Comparison of ENCODE assay signal across 12 cellular contexts in genomic region chr2:190582761-190583506, GRCh38. TPM values are rescaled to one million over a fixed set of nuclear protein-coding genes. Genes with fewer than 3 reads are reported as not detected.
DNase-seq lines count a peak whose midpoint lies in the region; ATAC-seq, FAIRE-seq and TF ChIP-seq lines count a peak whose summit lies in the region.
"Had no signal": no experiment of that assay in that cellular context is flagged by ENCODE, and none has a peak within 500 bp of the region (broad histone marks: within the 10 kb centered on the region; RNA-seq: fewer than 3 reads in every experiment).

No MANE protein-coding gene starts in this region.

- no peak for TF ChIP-seq EP300 in A549 (IDR thresholded peaks at IDR 0.05)

- no peak for TF ChIP-seq CTCF in A549 (IDR thresholded peaks at IDR 0.05)
- TF ChIP-seq CTCF in chondrocyte (IDR thresholded peaks at IDR 0.05), result no peak

- peak overlapping the region; percentile 47 for H3K27ac Mint-ChIP-seq in chondrocyte (ENCODE audit: unreplicated experiment)
- no peak overlapping the region for H3K27ac Mint-ChIP-seq in activated T-cell treated with anti-CD3 and anti-CD28 coated beads, Interleukin-2, amount 50 U/mL, for 24 hours

- TF ChIP-seq POLR2A in A549 (IDR thresholded peaks at IDR 0.05; ENCODE audit: low read length), result no peak

- H3K9me3 Mint-ChIP-seq in chondrocyte (ENCODE audit: low read depth), result peaks cover 3% of the 10 kb centered on the region
- H3K9me3 Mint-ChIP-seq in activated T-cell treated with anti-CD3 and anti-CD28 coated beads, Interleukin-2, amount 50 U/mL, for 24 hours, result no peaks in the 10 kb centered on the region
- no peaks in the 10 kb centered on the region for H3K9me3 Mint-ChIP-seq in activated T-cell treated with anti-CD3 and anti-CD28 coated beads, Interleukin-2, amount 50 U/mL, for 4 hours

- no peak for FAIRE-seq in A549 (lab: Jason Lieb, UNC)

- no peak for DNase-seq in A549 (ENCODE audit: low read depth in 1 of 2, low spot score in 1 of 2)
- DNase-seq in chondrocyte (ENCODE audit: low spot score), result no peak
- DNase-seq in GOT3 (lab: John Stamatoyannopoulos, UW), result no peak
- DNase-seq in activated T-cell treated with anti-CD3 and anti-CD28 coated beads, Interleukin-2, amount 50 U/mL, for 24 hours, result no peak
- DNase-seq in dedifferentiated amniotic fluid mesenchymal stem cell (ENCODE audit: extremely low spot score), result no peak
- DNase-seq in activated T-cell treated with anti-CD3 and anti-CD28 coated beads, Interleukin-2, amount 50 U/mL, for 4 hours, result no peak
- DNase-seq: retina; stimulated activated naive CD4-positive, alpha-beta T cell treated with Interleukin-2 at 50 U/mL for 16 hours had no signal

- ATAC-seq in A549 (no peak), GM19351 (IDR thresholded peaks at IDR 0.05; ENCODE audit: unreplicated experiment) (peak; percentile 69), HG02973 (IDR thresholded peaks at IDR 0.05; ENCODE audit: unreplicated experiment) (peak; percentile 69)
- ATAC-seq in activated T-cell treated with anti-CD3 and anti-CD28 coated beads, Interleukin-2, amount 50 U/mL, for 4 hours, result no peak

- no peaks in the 10 kb centered on the region for H3K36me3 Mint-ChIP-seq in chondrocyte (ENCODE audit: low read depth)
- H3K36me3 Mint-ChIP-seq in activated T-cell treated with anti-CD3 and anti-CD28 coated beads, Interleukin-2, amount 50 U/mL, for 24 hours (ENCODE audit: low read depth), result no peaks in the 10 kb centered on the region
- no peaks in the 10 kb centered on the region for H3K36me3 Mint-ChIP-seq in activated T-cell treated with anti-CD3 and anti-CD28 coated beads, Interleukin-2, amount 50 U/mL, for 4 hours (ENCODE audit: insufficient read depth)

- H3K4me2 ChIP-seq in A549, result peak overlapping the region; percentile 3; the same call in 1 of the 3 replicates

- H3K4me1 Mint-ChIP-seq in chondrocyte (ENCODE audit: low read depth), result peaks cover 46% of the 10 kb centered on the region
- H3K4me1 Mint-ChIP-seq in activated T-cell treated with anti-CD3 and anti-CD28 coated beads, Interleukin-2, amount 50 U/mL, for 24 hours (ENCODE audit: low read depth), result peaks cover 19% of the 10 kb centered on the region
- peaks cover 12% of the 10 kb centered on the region for H3K4me1 Mint-ChIP-seq in activated T-cell treated with anti-CD3 and anti-CD28 coated beads, Interleukin-2, amount 50 U/mL, for 4 hours (ENCODE audit: low read depth)

- H3K4me3 Mint-ChIP-seq in chondrocyte (ENCODE audit: unreplicated experiment), result no peak overlapping the region
- no peak overlapping the region for H3K4me3 Mint-ChIP-seq in activated T-cell treated with anti-CD3 and anti-CD28 coated beads, Interleukin-2, amount 50 U/mL, for 24 hours
- H3K4me3 Mint-ChIP-seq in activated T-cell treated with anti-CD3 and anti-CD28 coated beads, Interleukin-2, amount 50 U/mL, for 4 hours, result no peak overlapping the region

- CTCF ChIA-PET in A549 (lab: Yijun Ruan, JAX), result interaction anchor here (1.2 kb wide), 1 partner anchor 24 kb away, joined by 3 read pairs; no protein-coding TSS in a partner anchor

- H3K4me3 ChIP-seq in A549, result no peak overlapping the region
- H3K4me3 ChIP-seq: colonic mucosa, SJCRH30 had no signal

- H3K9me3 ChIP-seq in A549, result no peaks in the 10 kb centered on the region
- H3K9me3 ChIP-seq: colonic mucosa, SJCRH30 had no signal

- peak overlapping the region in 1 of 2 experiments; percentile 50; a peak in 3 of 6 replicates for H3K27ac ChIP-seq in A549
- H3K27ac ChIP-seq: colonic mucosa, SJCRH30 had no signal

- 80% methylated on average over 6 of the region's 6 CpGs for WGBS in A549 (ENCODE audit: missing lambda C conversion rate)

- POLR2A ChIA-PET in A549 (lab: Yijun Ruan, JAX), result no interaction called here

- H3K27me3 Mint-ChIP-seq in chondrocyte (ENCODE audit: low read depth), result no peaks in the 10 kb centered on the region
- no peaks in the 10 kb centered on the region for H3K27me3 Mint-ChIP-seq in activated T-cell treated with anti-CD3 and anti-CD28 coated beads, Interleukin-2, amount 50 U/mL, for 24 hours
- no peaks in the 10 kb centered on the region for H3K27me3 Mint-ChIP-seq in activated T-cell treated with anti-CD3 and anti-CD28 coated beads, Interleukin-2, amount 50 U/mL, for 4 hours (ENCODE audit: low read depth)

- TF ChIP-seq RAD21 in A549 (conservative IDR thresholded peaks at IDR 0.05 in 1 of 2, IDR thresholded peaks at IDR 0.05 in 1 of 2), result no peak

- peaks cover 43% of the 10 kb centered on the region for H3K4me1 ChIP-seq in A549

TF ChIP-seq in A549, 52 proteins besides CTCF, POLR2A, EP300 and RAD21:
- TF ChIP-seq HEYL (CRISPR knock-in tag; IDR thresholded peaks at IDR 0.05), result no peak
- TF ChIP-seq EHMT2 (IDR thresholded peaks at IDR 0.05; ENCODE audit: low read depth), result no peak
- TF ChIP-seq FOSL2 (IDR thresholded peaks at IDR 0.05), result no peak
- TF ChIP-seq FOSL2 (CRISPR knock-in tag; IDR thresholded peaks at IDR 0.05), result peak; percentile 27; the same call in 1 of the 2 replicates
- no peak for TF ChIP-seq RFX5 (IDR thresholded peaks at IDR 0.05)

RNA-seq across cellular contexts. Expression of gene NEMP2, which starts 48.4 kb away (rescaled TPM):
- polyA plus RNA-seq in A549 (2011; rRNA removed) (10.1 and 22.0 TPM in 2 replicates), A549 (2017; fragmentation: RNase III; extraction: RNeasy Plus Mini Kit Qiagen cat#74134 plus additional on column Dnase treatment) (7.1 to 8.1 TPM (median 7.2 TPM) in 3 replicates)
- polyA plus RNA-seq in A549 (2012; cell fraction: cytosol; rRNA removed), result 2.7 and 3.2 TPM in 2 replicates
- polyA plus RNA-seq in A549 (2012; cell fraction: nucleus; rRNA removed), result 1.2 and 2.0 TPM in 2 replicates
- 22.8 and 24.1 TPM in 2 replicates for polyA minus RNA-seq in A549 (2011; rRNA and poly(A)+ RNA removed)
- 7.9 to 9.6 TPM (median 8.9 TPM) in 3 replicates for total RNA-seq in chondrocyte
- 1 to 10 TPM; 6.8 to 8.6 (median 8.5) TPM for total RNA-seq in activated T-cell treated with anti-CD3 and anti-CD28 coated beads, Interleukin-2, amount 50 U/mL, for 4 hours

Comparison
In these comparisons a context has a peak if more than half of its experiments do, and no peak if none do; other contexts are left out.
1. ATAC-seq: peak in GM19351 (single experiment) and HG02973 (single experiment); none in A549 (0 of 2) and activated T-cell treated with anti-CD3 and anti-CD28 coated beads, Interleukin-2, amount 50 U/mL, for 4 hours (0 of 2).